Comparison of ENCODE assay signal across 1 cellular context in the genomic region with DNA sequence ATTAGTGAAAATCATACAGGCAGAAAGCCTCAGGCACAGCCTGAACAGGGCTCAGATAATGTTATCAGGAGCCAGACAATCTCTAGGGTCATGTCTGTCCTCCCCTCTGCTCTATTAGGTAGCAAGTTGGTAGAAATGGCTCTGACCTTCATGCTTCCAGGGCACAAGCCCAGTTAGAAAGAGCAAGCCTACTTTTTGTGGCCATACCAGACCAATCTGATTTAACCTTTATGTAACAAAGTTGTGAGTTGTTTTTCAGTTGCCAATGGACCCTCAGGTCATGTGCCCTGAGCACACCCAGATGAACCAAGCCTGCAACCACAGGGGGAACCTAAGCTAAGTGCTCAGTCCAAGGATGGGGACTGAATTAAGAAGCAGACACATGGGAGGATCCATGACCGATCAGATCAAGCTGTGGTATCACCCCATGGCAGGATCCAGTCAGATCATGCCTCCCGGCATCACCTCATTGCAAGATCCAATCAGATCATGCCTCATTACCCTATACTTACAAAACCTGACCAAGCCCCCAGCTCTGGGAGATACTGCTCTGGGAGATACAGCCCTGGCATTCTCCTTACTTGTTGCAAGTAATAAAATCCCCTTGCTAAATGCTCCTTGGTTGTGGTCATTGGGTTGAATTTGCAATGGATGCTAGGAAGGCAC.
A peak's percentile ranks its signal among the peaks of the same experiment; 100 is the strongest.
TF ChIP-seq lines count a peak whose summit lies in the region.

No MANE protein-coding gene starts in this region.

TF ChIP-seq in HepG2, 621 proteins besides CTCF, POLR2A, EP300 and RAD21 (continued from another document and continues in another):
- TF ChIP-seq HMGXB3 (CRISPR knock-in tag; IDR thresholded peaks at IDR 0.05; ENCODE audit: borderline replicate concordance) (0 out of 2 replicates have a peak, but pooled peaks have one; percentile 20), STAG1 (CRISPR knock-in tag; IDR thresholded peaks at IDR 0.05) (0 out of 2 replicates have a peak, but pooled peaks have one; percentile 2), ETV6 (CRISPR knock-in tag; conservative IDR thresholded peaks at IDR 0.05) (0 out of 2 replicates have a peak, but pooled peaks have one; percentile 35), DRAP1 (CRISPR knock-in tag; IDR thresholded peaks at IDR 0.05) (peak; percentile 72), ZNF605 (CRISPR knock-in tag; IDR thresholded peaks at IDR 0.05) (peak; percentile 55; the same call in 1 of the 2 replicates), ASH2L (IDR thresholded peaks at IDR 0.05; ENCODE audit: insufficient read length, low read depth, low read length) (peak; percentile 1), ZNF333 (CRISPR knock-in tag; IDR thresholded peaks at IDR 0.05; ENCODE audit: borderline replicate concordance) (no peak), TARDBP (CRISPR knock-in tag; IDR thresholded peaks at IDR 0.05) (0 out of 2 replicates have a peak, but pooled peaks have one; percentile 16), HNF4A (CRISPR knock-in tag; IDR thresholded peaks at IDR 0.05) (peak; percentile 61), KLF9 (CRISPR knock-in tag; IDR thresholded peaks at IDR 0.05; ENCODE audit: low read depth) (no peak), KDM2A (CRISPR knock-in tag; IDR thresholded peaks at IDR 0.05; ENCODE audit: borderline replicate concordance, low read depth) (0 out of 2 replicates have a peak, but pooled peaks have one; percentile 25), ZNF747 (CRISPR knock-in tag; IDR thresholded peaks at IDR 0.05; ENCODE audit: borderline replicate concordance) (no peak), CREB1 (IDR thresholded peaks at IDR 0.05) (no peak), CREB1 (CRISPR knock-in tag; IDR thresholded peaks at IDR 0.05) (peak; percentile 48; the same call in 1 of the 2 replicates), SALL1 (CRISPR knock-in tag; IDR thresholded peaks at IDR 0.05) (peak; percentile 35; the same call in 1 of the 2 replicates), MIXL1 (CRISPR knock-in tag; IDR thresholded peaks at IDR 0.05) (peak; percentile 19; the same call in 1 of the 2 replicates), ZFY (CRISPR knock-in tag; IDR thresholded peaks at IDR 0.05) (0 out of 2 replicates have a peak, but pooled peaks have one; percentile 24), FOXA3 (CRISPR knock-in tag; IDR thresholded peaks at IDR 0.05) (0 out of 2 replicates have a peak, but pooled peaks have one; percentile 4), TERF1 (CRISPR knock-in tag; IDR thresholded peaks at IDR 0.05) (no peak), ZMYM4 (CRISPR knock-in tag; IDR thresholded peaks at IDR 0.05) (peak; percentile 47), KLF16 (CRISPR knock-in tag; IDR thresholded peaks at IDR 0.05) (peak in 1 of 2 experiments; percentile 18; a peak in 1 of 4 replicates), MAZ (IDR thresholded peaks at IDR 0.05; ENCODE audit: borderline replicate concordance, low read depth, low read length) (no peak), MAZ (CRISPR knock-in tag; IDR thresholded peaks at IDR 0.05; ENCODE audit: low read depth) (no peak), ZNF263 (CRISPR knock-in tag; IDR thresholded peaks at IDR 0.05) (0 out of 2 replicates have a peak, but pooled peaks have one; percentile 22), TAF1 (CRISPR knock-in tag; IDR thresholded peaks at IDR 0.05) (peak; percentile 58; the same call in 1 of the 2 replicates), POGZ (CRISPR knock-in tag; IDR thresholded peaks at IDR 0.05) (0 out of 2 replicates have a peak, but pooled peaks have one; percentile 34), RARA (CRISPR knock-in tag; IDR thresholded peaks at IDR 0.05) (0 out of 2 replicates have a peak, but pooled peaks have one; percentile 21), ZNF749 (CRISPR knock-in tag; IDR thresholded peaks at IDR 0.05; ENCODE audit: borderline replicate concordance) (0 out of 2 replicates have a peak, but pooled peaks have one; percentile 19), SKI (IDR thresholded peaks at IDR 0.05; ENCODE audit: partially characterized antibody) (peak; percentile 30), HDAC2 (CRISPR knock-in tag; IDR thresholded peaks at IDR 0.05) (no peak; the same call in 1 of the 2 replicates), NCOA2 (CRISPR knock-in tag; IDR thresholded peaks at IDR 0.05) (peak; percentile 28; the same call in 1 of the 2 replicates), PAF1 (CRISPR knock-in tag; IDR thresholded peaks at IDR 0.05) (peak; percentile 58; the same call in 1 of the 2 replicates), HOXA5 (CRISPR knock-in tag; IDR thresholded peaks at IDR 0.05) (0 out of 2 replicates have a peak, but pooled peaks have one; percentile 65), NR2F6 (IDR thresholded peaks at IDR 0.05) (0 out of 2 replicates have a peak, but pooled peaks have one; percentile 10), NR2F6 (CRISPR knock-in tag; IDR thresholded peaks at IDR 0.05) (no peak), DMAP1 (CRISPR knock-in tag; IDR thresholded peaks at IDR 0.05) (peak; percentile 43; the same call in 1 of the 2 replicates), ZNF510 (CRISPR knock-in tag; IDR thresholded peaks at IDR 0.05; ENCODE audit: low read depth) (no peak), ZNF430 (CRISPR knock-in tag; IDR thresholded peaks at IDR 0.05) (0 out of 2 replicates have a peak, but pooled peaks have one; percentile 35), POLR2G (IDR thresholded peaks at IDR 0.05; ENCODE audit: low read depth, low read length) (peak; percentile 57), ZNF879 (CRISPR knock-in tag; IDR thresholded peaks at IDR 0.05) (0 out of 2 replicates have a peak, but pooled peaks have one; percentile 33), MED1 (CRISPR knock-in tag; IDR thresholded peaks at IDR 0.05) (peak; percentile 61), RNF219 (CRISPR knock-in tag; IDR thresholded peaks at IDR 0.05) (0 out of 2 replicates have a peak, but pooled peaks have one; percentile 35), CHD4 (IDR thresholded peaks at IDR 0.05; ENCODE audit: borderline replicate concordance, low read length) (0 out of 2 replicates have a peak, but pooled peaks have one; percentile 3), BCL6 (CRISPR knock-in tag; IDR thresholded peaks at IDR 0.05) (0 out of 2 replicates have a peak, but pooled peaks have one; percentile 15), IRF2 (CRISPR knock-in tag; IDR thresholded peaks at IDR 0.05) (0 out of 2 replicates have a peak, but pooled peaks have one; percentile 32), ISL2 (CRISPR knock-in tag; IDR thresholded peaks at IDR 0.05) (peak; percentile 17; the same call in 1 of the 2 replicates), ZNF615 (CRISPR knock-in tag; IDR thresholded peaks at IDR 0.05; ENCODE audit: borderline replicate concordance) (no peak), SYNCRIP (IDR thresholded peaks at IDR 0.05; ENCODE audit: insufficient read depth, low read depth, low read length) (no peak), ZFP36L1 (CRISPR knock-in tag; IDR thresholded peaks at IDR 0.05) (peak; percentile 65; the same call in 1 of the 2 replicates), ETV5 (CRISPR knock-in tag; IDR thresholded peaks at IDR 0.05; ENCODE audit: borderline replicate concordance) (no peak), FOXK1 (CRISPR knock-in tag; IDR thresholded peaks at IDR 0.05; ENCODE audit: borderline replicate concordance, low read depth) (0 out of 2 replicates have a peak, but pooled peaks have one; percentile 22)
- TF ChIP-seq, protein P1, sequence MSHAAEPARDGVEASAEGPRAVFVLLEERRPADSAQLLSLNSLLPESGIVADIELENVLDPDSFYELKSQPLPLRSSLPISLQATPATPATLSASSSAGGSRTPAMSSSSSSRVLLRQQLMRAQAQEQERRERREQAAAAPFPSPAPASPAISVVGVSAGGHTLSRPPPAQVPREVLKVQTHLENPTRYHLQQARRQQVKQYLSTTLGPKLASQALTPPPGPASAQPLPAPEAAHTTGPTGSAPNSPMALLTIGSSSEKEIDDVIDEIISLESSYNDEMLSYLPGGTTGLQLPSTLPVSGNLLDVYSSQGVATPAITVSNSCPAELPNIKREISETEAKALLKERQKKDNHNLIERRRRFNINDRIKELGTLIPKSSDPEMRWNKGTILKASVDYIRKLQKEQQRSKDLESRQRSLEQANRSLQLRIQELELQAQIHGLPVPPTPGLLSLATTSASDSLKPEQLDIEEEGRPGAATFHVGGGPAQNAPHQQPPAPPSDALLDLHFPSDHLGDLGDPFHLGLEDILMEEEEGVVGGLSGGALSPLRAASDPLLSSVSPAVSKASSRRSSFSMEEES (CRISPR knock-in tag; IDR thresholded peaks at IDR 0.05) = peak; percentile 59
- TF ChIP-seq, protein P2, sequence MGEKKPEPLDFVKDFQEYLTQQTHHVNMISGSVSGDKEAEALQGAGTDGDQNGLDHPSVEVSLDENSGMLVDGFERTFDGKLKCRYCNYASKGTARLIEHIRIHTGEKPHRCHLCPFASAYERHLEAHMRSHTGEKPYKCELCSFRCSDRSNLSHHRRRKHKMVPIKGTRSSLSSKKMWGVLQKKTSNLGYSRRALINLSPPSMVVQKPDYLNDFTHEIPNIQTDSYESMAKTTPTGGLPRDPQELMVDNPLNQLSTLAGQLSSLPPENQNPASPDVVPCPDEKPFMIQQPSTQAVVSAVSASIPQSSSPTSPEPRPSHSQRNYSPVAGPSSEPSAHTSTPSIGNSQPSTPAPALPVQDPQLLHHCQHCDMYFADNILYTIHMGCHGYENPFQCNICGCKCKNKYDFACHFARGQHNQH (CRISPR knock-in tag; IDR thresholded peaks at IDR 0.05) = 0 out of 2 replicates have a peak, but pooled peaks have one; percentile 17
- TF ChIP-seq, protein P3, sequence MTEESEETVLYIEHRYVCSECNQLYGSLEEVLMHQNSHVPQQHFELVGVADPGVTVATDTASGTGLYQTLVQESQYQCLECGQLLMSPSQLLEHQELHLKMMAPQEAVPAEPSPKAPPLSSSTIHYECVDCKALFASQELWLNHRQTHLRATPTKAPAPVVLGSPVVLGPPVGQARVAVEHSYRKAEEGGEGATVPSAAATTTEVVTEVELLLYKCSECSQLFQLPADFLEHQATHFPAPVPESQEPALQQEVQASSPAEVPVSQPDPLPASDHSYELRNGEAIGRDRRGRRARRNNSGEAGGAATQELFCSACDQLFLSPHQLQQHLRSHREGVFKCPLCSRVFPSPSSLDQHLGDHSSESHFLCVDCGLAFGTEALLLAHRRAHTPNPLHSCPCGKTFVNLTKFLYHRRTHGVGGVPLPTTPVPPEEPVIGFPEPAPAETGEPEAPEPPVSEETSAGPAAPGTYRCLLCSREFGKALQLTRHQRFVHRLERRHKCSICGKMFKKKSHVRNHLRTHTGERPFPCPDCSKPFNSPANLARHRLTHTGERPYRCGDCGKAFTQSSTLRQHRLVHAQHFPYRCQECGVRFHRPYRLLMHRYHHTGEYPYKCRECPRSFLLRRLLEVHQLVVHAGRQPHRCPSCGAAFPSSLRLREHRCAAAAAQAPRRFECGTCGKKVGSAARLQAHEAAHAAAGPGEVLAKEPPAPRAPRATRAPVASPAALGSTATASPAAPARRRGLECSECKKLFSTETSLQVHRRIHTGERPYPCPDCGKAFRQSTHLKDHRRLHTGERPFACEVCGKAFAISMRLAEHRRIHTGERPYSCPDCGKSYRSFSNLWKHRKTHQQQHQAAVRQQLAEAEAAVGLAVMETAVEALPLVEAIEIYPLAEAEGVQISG (CRISPR knock-in tag; IDR thresholded peaks at IDR 0.05) = peak; percentile 41; the same call in 1 of the 2 replicates
